Comparison of ENCODE assay signal across 1 cellular context in genomic region chr3:195556390-195556789, GRCh38.
TF ChIP-seq lines count a peak whose summit lies in the region.

No MANE protein-coding gene starts in this region.

TF ChIP-seq in H1, 55 proteins besides CTCF, POLR2A, EP300 and RAD21 (continued from another document):
- peak; percentile 91 for TF ChIP-seq E2F6 (IDR thresholded peaks at IDR 0.05)
